Comparison of ENCODE assay signal across 9 cellular contexts in genomic region chr9:33227013-33227398, GRCh38.
DNase-seq lines count a peak whose midpoint lies in the region; ATAC-seq and TF ChIP-seq lines count a peak whose summit lies in the region.
"Had no signal": no experiment of that assay in that cellular context is flagged by ENCODE, and none has a peak within 500 bp of the region (broad histone marks: within the 10 kb centered on the region; RNA-seq: fewer than 3 reads in every experiment).

No MANE protein-coding gene starts in this region.

- peak; percentile 55 for ATAC-seq in GM18858 (IDR thresholded peaks at IDR 0.05; ENCODE audit: unreplicated experiment)
- ATAC-seq in HG02642 (IDR thresholded peaks at IDR 0.05; ENCODE audit: poor library complexity, unreplicated experiment) = peak; percentile 66

- CTCF ChIA-PET in RWPE1 (lab: Yijun Ruan, JAX) = interaction anchor here (0.6 to 0.7 kb wide), 2 partner anchors 151 to 847 kb away, joined by 3 read pairs; partner anchors contain the start of gene SMU1

- no peak for TF ChIP-seq CTCF in RWPE1 (conservative IDR thresholded peaks at IDR 0.05; ENCODE audit: low read depth)

- peak overlapping the region; percentile 83; the same call in 1 of the 2 replicates for H3K27ac ChIP-seq in RWPE1

- DNase-seq in RWPE1 (ENCODE audit: low spot score) (no peak), medulla oblongata (ENCODE audit: extremely low spot score) (peak; percentile 41), kidney glomerular epithelial cell (lab: John Stamatoyannopoulos, UW) (no peak), epidermal melanocyte (ENCODE audit: insufficient read length, low spot score) (no peak)
- DNase-seq in activated T-cell treated with anti-CD3 and anti-CD28 coated beads, Interleukin-2, amount 50 U/mL, for 48 hours = no peak
- no peak for DNase-seq in activated CD4-positive, alpha-beta T cell treated with anti-CD3 and anti-CD28 coated beads, Interleukin-2, amount 50 U/mL, for 1 hour
- DNase-seq: NCI-H2029 treated with DMSO at 0.1 percent for 48 hours had no signal

- POLR2A ChIA-PET in RWPE1 (lab: Yijun Ruan, JAX; ENCODE audit: low non-redundant PET) = interaction anchor here (0.8 kb wide), 1 partner anchor 151 kb away, joined by 3 read pairs; the partner anchor contains the start of gene SMU1
